In the genomic region with DNA sequence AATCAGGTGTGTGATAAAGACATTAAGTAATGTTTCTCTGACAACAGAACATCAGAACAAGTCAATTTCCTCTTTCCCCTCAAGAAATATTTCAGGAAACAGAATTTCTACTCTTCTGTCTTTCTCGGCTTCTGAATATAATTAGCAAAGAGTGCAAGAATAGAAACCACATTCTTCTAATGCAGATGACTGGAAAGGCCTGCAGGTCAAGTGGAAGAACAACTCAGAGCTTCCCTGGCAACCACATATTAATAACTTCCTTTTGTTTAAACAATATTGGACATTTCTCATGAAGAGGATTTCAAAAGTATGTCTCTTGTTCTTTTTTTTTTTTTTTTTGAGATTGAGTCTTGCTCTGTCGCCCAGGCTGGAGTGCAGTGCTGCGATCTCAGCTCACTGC, we compare ENCODE assay signal across 20 cellular contexts.
DNase-seq lines count a peak whose midpoint lies in the region; ATAC-seq and TF ChIP-seq lines count a peak whose summit lies in the region.
"Had no signal": no experiment of that assay in that cellular context is flagged by ENCODE, and none has a peak within 500 bp of the region (broad histone marks: within the 10 kb centered on the region; RNA-seq: fewer than 3 reads in every experiment).

No MANE protein-coding gene starts in this region.

- H3K79me2 ChIP-seq in MM.1S (ENCODE audit: low read length), result no peaks in the 10 kb centered on the region

- no peak overlapping the region for H4K91ac ChIP-seq in mesenchymal stem cell (ENCODE audit: low read length)

- H3K36me3 ChIP-seq in MM.1S (replicated peaks; ENCODE audit: insufficient read depth, low read length) (no peaks in the 10 kb centered on the region), mesenchymal stem cell (ENCODE audit: control insufficient read depth in 1 of 2, insufficient read depth in 2 of 2, low read depth in 1 of 2, low read length in 2 of 2) (no peaks in the 10 kb centered on the region), heart right ventricle (no peaks in the 10 kb centered on the region)

- H2AFZ ChIP-seq in MM.1S (ENCODE audit: low read length), result no peak overlapping the region
- no peak overlapping the region for H2AFZ ChIP-seq in mesenchymal stem cell (ENCODE audit: low read depth, low read length)

- no peak for ATAC-seq in heart right ventricle
- ATAC-seq: A549, HCT116 had no signal

- TF ChIP-seq CTCF in MM.1S (IDR thresholded peaks at IDR 0.05; ENCODE audit: low read length), result no peak
- no peak for TF ChIP-seq CTCF in heart right ventricle (IDR thresholded peaks at IDR 0.05)

- H3K4me1 ChIP-seq in MM.1S (ENCODE audit: low read length) (peaks cover 11% of the 10 kb centered on the region), mesenchymal stem cell (ENCODE audit: control insufficient read depth, insufficient read depth, low read depth, low read length) (no peaks in the 10 kb centered on the region), heart right ventricle (no peaks in the 10 kb centered on the region)
- H3K4me1 ChIP-seq: A549, Caco-2 had no signal

- no peak overlapping the region for H3K4me3 ChIP-seq in MM.1S (ENCODE audit: low read length)
- H3K4me3 ChIP-seq in mesenchymal stem cell (ENCODE audit: insufficient read depth in 1 of 2, low read depth in 1 of 2, low read length in 2 of 2), result no peak overlapping the region
- no peak overlapping the region for H3K4me3 ChIP-seq in heart right ventricle
- H3K4me3 ChIP-seq: A549 had no signal

- H3K18ac ChIP-seq in mesenchymal stem cell (ENCODE audit: low read depth in 1 of 2, low read length in 2 of 2), result no peak overlapping the region

- H3K79me1 ChIP-seq in mesenchymal stem cell (replicated peaks; ENCODE audit: low read length, poor library complexity, severe bottlenecking), result no peaks in the 10 kb centered on the region

- intact Hi-C loops in heart right ventricle (cut with DNase I), result no loop called here

- H3K9ac ChIP-seq in MM.1S (ENCODE audit: low read length), result no peak overlapping the region
- H3K9ac ChIP-seq in mesenchymal stem cell (ENCODE audit: low read length), result no peak overlapping the region

- no peak overlapping the region for H2BK120ac ChIP-seq in mesenchymal stem cell (ENCODE audit: low read depth, low read length)

- H4K8ac ChIP-seq in mesenchymal stem cell (ENCODE audit: low read length), result no peak overlapping the region

- H3K27me3 ChIP-seq in MM.1S (replicated peaks; ENCODE audit: insufficient read depth, low read length) (no peaks in the 10 kb centered on the region), mesenchymal stem cell (ENCODE audit: control insufficient read depth in 1 of 2, insufficient read depth in 1 of 2, low read length in 2 of 2) (no peaks in the 10 kb centered on the region), heart right ventricle (peaks cover 0 to 5% (median 0%) of the 10 kb centered on the region in 7 donors)

- no peaks in the 10 kb centered on the region for H3F3A ChIP-seq in MM.1S (ENCODE audit: insufficient read depth, low read length)

- H3K4me2 ChIP-seq in MM.1S (ENCODE audit: low read depth, low read length) (peak overlapping the region; percentile 27; the same call in 1 of the 2 replicates), mesenchymal stem cell (ENCODE audit: low read length, poor library complexity, severe bottlenecking) (no peak overlapping the region)
- H3K4me2 ChIP-seq: A549 had no signal

- H3K9me2 ChIP-seq in MM.1S (replicated peaks; ENCODE audit: insufficient read depth, low read length), result no peaks in the 10 kb centered on the region

- H4K20me1 ChIP-seq in MM.1S (ENCODE audit: insufficient read depth, low read length), result no peaks in the 10 kb centered on the region

- H3K9me3 ChIP-seq in MM.1S (replicated peaks; ENCODE audit: insufficient read depth, low read length) (no peaks in the 10 kb centered on the region), mesenchymal stem cell (ENCODE audit: control insufficient read depth, low read length) (peaks cover 14% of the 10 kb centered on the region), heart right ventricle (peaks cover 0 to 33% (median 15%) of the 10 kb centered on the region in 11 donors)
- H3K9me3 ChIP-seq: A549, Caco-2 had no signal

- no peak overlapping the region for H3K23ac ChIP-seq in mesenchymal stem cell (ENCODE audit: low read length in 2 of 2)

- no peak overlapping the region for H3K14ac ChIP-seq in mesenchymal stem cell (ENCODE audit: low read length in 2 of 2)

- no peak overlapping the region for H2AK5ac ChIP-seq in mesenchymal stem cell (ENCODE audit: low read length, severe bottlenecking)

- H3K27ac ChIP-seq in MM.1S (ENCODE audit: low read length) (no peak overlapping the region), mesenchymal stem cell (ENCODE audit: low read length, poor library complexity, severe bottlenecking) (no peak overlapping the region), heart right ventricle (no peak overlapping the region)
- H3K27ac ChIP-seq: 22Rv1, A549, C4-2B had no signal

- peak; percentile 19 for DNase-seq in DMS53 (lab: John Stamatoyannopoulos, UW)
- DNase-seq in DMS53 treated with DMSO at 0.1 percent for 48 hours (lab: John Stamatoyannopoulos, UW; ENCODE audit: unreplicated experiment), result no peak
- peak; percentile 28 for DNase-seq in MM.1S
- peak; percentile 30 for DNase-seq in NOMO-1 treated with dmso at 0.1 percent for 144 hours (lab: John Stamatoyannopoulos, UW; ENCODE audit: unreplicated experiment)
- peak; percentile 28 for DNase-seq in mesenchymal stem cell
- no peak for DNase-seq in cerebellar cortex (ENCODE audit: low spot score)
- no peak for DNase-seq in heart right ventricle
- DNase-seq in AG08396 (ENCODE audit: low spot score), result no peak
- DNase-seq: Caco-2; CD4-positive, alpha-beta T cell; DMS79 treated with DMSO at 0.1 percent for 48 hours; GF-D8; GOT3; H7; HFFc6; IMR-90 had no signal

- no peak overlapping the region for H2BK5ac ChIP-seq in mesenchymal stem cell (ENCODE audit: low read depth, low read length, poor library complexity, severe bottlenecking)

- 100% methylated on average over 2 of the region's 3 CpGs for WGBS in mesenchymal stem cell
- 66 to 76% methylated on average over 3 of the region's 3 CpGs for WGBS in heart right ventricle, 2 donors

- no peak overlapping the region for H2BK12ac ChIP-seq in mesenchymal stem cell (ENCODE audit: low read length in 2 of 2)

- no peak overlapping the region for H3K4ac ChIP-seq in mesenchymal stem cell (ENCODE audit: low read depth in 1 of 2, low read length in 2 of 2)

- no peak overlapping the region for H2BK15ac ChIP-seq in mesenchymal stem cell (ENCODE audit: low read depth, poor library complexity, severe bottlenecking)

Comparison
In these comparisons a context has a peak if more than half of its experiments do, and no peak if none do; other contexts are left out.
1. DNase-seq: peak in DMS53 (single experiment), MM.1S (single experiment), NOMO-1 treated with dmso at 0.1 percent for 144 hours (single experiment) and mesenchymal stem cell (single experiment); none in DMS53 treated with DMSO at 0.1 percent for 48 hours (single experiment), cerebellar cortex (single experiment), heart right ventricle (0 of 2) and AG08396 (single experiment).